8 cellular contexts compared by ENCODE assay signal in genomic region chr2:15939556-15939853, GRCh38. TPM values are rescaled to one million over a fixed set of nuclear protein-coding genes. Genes with fewer than 3 reads are reported as not detected.
DNase-seq lines count a peak whose midpoint lies in the region; ATAC-seq, FAIRE-seq and TF ChIP-seq lines count a peak whose summit lies in the region.

No MANE protein-coding gene starts in this region.

- H3K27me3 Mint-ChIP-seq in activated naive CD8-positive, alpha-beta T cell treated with anti-CD3 and anti-CD28 coated beads for 36 hours: peaks cover 66% of the 10 kb centered on the region

- no peak overlapping the region for H3K4me3 Mint-ChIP-seq in activated naive CD8-positive, alpha-beta T cell treated with anti-CD3 and anti-CD28 coated beads for 36 hours

- H3K4me3 ChIP-seq in kidney (ENCODE audit: low read length in 2 of 2): peak overlapping the region; percentile 22 to 72
- peak overlapping the region; percentile 34 to 52 for H3K4me3 ChIP-seq in tibial artery

- TF ChIP-seq POLR2A in GM12891 (IDR thresholded peaks at IDR 0.05; ENCODE audit: low read depth, low read length): no peak

- peaks cover 0 to 65% of the 10 kb centered on the region in 2 donors for H3K27me3 ChIP-seq in tibial artery

- H3K4me1 ChIP-seq in kidney (ENCODE audit: control insufficient read depth in 1 of 2, insufficient read depth in 1 of 2, low read depth in 1 of 2, low read length in 2 of 2): peaks cover 0 to 18% of the 10 kb centered on the region in 2 donors
- H3K4me1 ChIP-seq in tibial artery: peaks cover 0 to 36% (median 31%) of the 10 kb centered on the region in 4 donors

- H3K36me3 ChIP-seq in kidney (ENCODE audit: control insufficient read depth in 1 of 2, insufficient read depth in 2 of 2, low read length in 2 of 2) (no peaks in the 10 kb centered on the region), tibial artery (no peaks in the 10 kb centered on the region)

- H3K27ac ChIP-seq in kidney (ENCODE audit: low read depth in 2 of 2, low read length in 2 of 2) (no peak overlapping the region), tibial artery (no peak overlapping the region)

- peak; percentile 62 for ATAC-seq in HG02678 (IDR thresholded peaks at IDR 0.05; ENCODE audit: unreplicated experiment)
- no peak for ATAC-seq in HG02840 (IDR thresholded peaks at IDR 0.05; ENCODE audit: low FRiP score, unreplicated experiment)

- TF ChIP-seq CTCF in kidney (IDR thresholded peaks at IDR 0.05; ENCODE audit: borderline replicate concordance, extremely low read depth, insufficient read depth) (no peak), tibial artery (IDR thresholded peaks at IDR 0.05) (no peak)

- H3K36me3 Mint-ChIP-seq in activated naive CD8-positive, alpha-beta T cell treated with anti-CD3 and anti-CD28 coated beads for 36 hours: no peaks in the 10 kb centered on the region

- H3K27ac Mint-ChIP-seq in activated naive CD8-positive, alpha-beta T cell treated with anti-CD3 and anti-CD28 coated beads for 36 hours: no peak overlapping the region

- FAIRE-seq in GM12891 (lab: Jason Lieb, UNC) (peak; percentile 57), kidney (lab: Jason Lieb, UNC) (no peak)

- intact Hi-C loops in kidney (cut with DNase I): no loop called here
- intact Hi-C loops in tibial artery (cut with DNase I; ENCODE audit: low total_unique reads): no loop called here

- H3K4me1 Mint-ChIP-seq in activated naive CD8-positive, alpha-beta T cell treated with anti-CD3 and anti-CD28 coated beads for 36 hours: peaks cover 22% of the 10 kb centered on the region

- H3K9ac ChIP-seq in kidney (ENCODE audit: low read length in 2 of 2): no peak overlapping the region

- DNase-seq in GM12891 (ENCODE audit: insufficient read length, low spot score) (peak; percentile 56), kidney (peak; percentile 85), tibial artery (peak in 1 of 2 donors; percentile 67), NCI-H510A treated with DMSO at 0.1 percent for 48 hours (lab: John Stamatoyannopoulos, UW) (no peak), NOMO-1 (lab: John Stamatoyannopoulos, UW; ENCODE audit: unreplicated experiment in 2 of 2) (no peak)
- peak; percentile 62 for DNase-seq in activated naive CD8-positive, alpha-beta T cell treated with anti-CD3 and anti-CD28 coated beads for 36 hours

- H3K9me3 ChIP-seq in kidney (ENCODE audit: control insufficient read depth in 1 of 2, low read length in 2 of 2): no peaks in the 10 kb centered on the region
- no peaks in the 10 kb centered on the region for H3K9me3 ChIP-seq in tibial artery

- no peaks in the 10 kb centered on the region for H3K9me3 Mint-ChIP-seq in activated naive CD8-positive, alpha-beta T cell treated with anti-CD3 and anti-CD28 coated beads for 36 hours

TF ChIP-seq in GM12891, 5 proteins besides CTCF, POLR2A, EP300 and RAD21:
- no peak for TF ChIP-seq PAX5 (IDR thresholded peaks at IDR 0.05; ENCODE audit: insufficient read depth, low read length, severe bottlenecking)
- TF ChIP-seq TAF1 (IDR thresholded peaks at IDR 0.05; ENCODE audit: low read depth, low read length): no peak
- TF ChIP-seq POLR2AphosphoS5 (IDR thresholded peaks at IDR 0.05; ENCODE audit: low read depth, low read length): no peak
- TF ChIP-seq POU2F2 (IDR thresholded peaks at IDR 0.05; ENCODE audit: low read depth, low read length): no peak
- TF ChIP-seq SPI1 (IDR thresholded peaks at IDR 0.05; ENCODE audit: low read depth, low read length): no peak

RNA-seq across cellular contexts. Expression of gene MYCN, which starts 0.8 kb away (rescaled TPM):
- polyA plus RNA-seq in GM12891 (2012; ENCODE audit: low read depth, missing spikeins): not detected
- under 1 TPM in 1 of 2 experiments, not detected in 1; 0.16 TPM for total RNA-seq in activated naive CD8-positive, alpha-beta T cell treated with anti-CD3 and anti-CD28 coated beads for 36 hours
- 1.7 TPM for total RNA-seq in kidney
- polyA plus RNA-seq in kidney (ENCODE audit: insufficient read depth, low read depth, low replicate concordance): 2.2 TPM

Comparison
In these comparisons a context has a peak if more than half of its experiments do, and no peak if none do; other contexts are left out.
1. DNase-seq: peak in GM12891 (single experiment), activated naive CD8-positive, alpha-beta T cell treated with anti-CD3 and anti-CD28 coated beads for 36 hours (single experiment) and kidney (single experiment); none in NCI-H510A treated with DMSO at 0.1 percent for 48 hours (single experiment) and NOMO-1 (0 of 2).